ENCODE assay signal across 9 cellular contexts in the genomic region with DNA sequence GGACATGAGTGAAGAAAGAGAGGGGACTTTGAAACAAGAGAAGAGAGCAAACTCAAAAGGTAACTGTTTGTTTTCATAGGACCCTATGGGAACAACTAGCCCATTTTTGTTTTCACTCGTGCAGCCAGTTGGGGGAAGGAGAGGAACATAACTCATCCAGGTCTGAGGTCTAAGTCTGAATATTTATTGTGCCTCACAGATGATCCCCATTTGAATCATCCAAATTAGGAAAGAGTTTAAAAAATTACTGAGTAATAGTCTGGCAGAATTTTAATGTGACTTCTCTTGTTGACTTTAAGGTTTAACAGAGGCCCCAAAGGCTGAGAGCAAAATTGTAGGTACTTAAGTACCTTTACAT. TPM values are rescaled to one million over a fixed set of nuclear protein-coding genes. Genes with fewer than 3 reads are reported as not detected.
DNase-seq lines count a peak whose midpoint lies in the region; ATAC-seq and TF ChIP-seq lines count a peak whose summit lies in the region.
"Had no signal": no experiment of that assay in that cellular context is flagged by ENCODE, and none has a peak within 500 bp of the region (broad histone marks: within the 10 kb centered on the region; RNA-seq: fewer than 3 reads in every experiment).

No MANE protein-coding gene starts in this region.

- H3K27ac Mint-ChIP-seq in activated naive CD4-positive, alpha-beta T cell treated with anti-CD3 and anti-CD28 coated beads, Interleukin-2, amount 50 U/mL, for 72 hours = peak overlapping the region; percentile 90 to 93

- no peak overlapping the region for H3K18ac ChIP-seq in mesenchymal stem cell (ENCODE audit: low read depth in 1 of 2, low read length in 2 of 2)

- H3K27ac ChIP-seq in heart right ventricle (peak overlapping the region in 6 of 10 donors; percentile 36 to 86 (median 64)), mesenchymal stem cell (ENCODE audit: low read length, poor library complexity, severe bottlenecking) (no peak overlapping the region), vagina (peak overlapping the region; percentile 62)

- WGBS in heart right ventricle, 2 donors = 4 to 14% methylated on average over 1 of the region's 1 CpG
- WGBS in mesenchymal stem cell = 0% methylated on average over 1 of the region's 1 CpG

- H3K36me3 ChIP-seq in heart right ventricle (no peaks in the 10 kb centered on the region), mesenchymal stem cell (ENCODE audit: control insufficient read depth in 1 of 2, insufficient read depth in 2 of 2, low read depth in 1 of 2, low read length in 2 of 2) (no peaks in the 10 kb centered on the region), vagina (no peaks in the 10 kb centered on the region)

- no peak overlapping the region for H2BK15ac ChIP-seq in mesenchymal stem cell (ENCODE audit: low read depth, poor library complexity, severe bottlenecking)

- no peak overlapping the region for H2BK120ac ChIP-seq in mesenchymal stem cell (ENCODE audit: low read depth, low read length)

- H3K9me3 Mint-ChIP-seq in activated naive CD4-positive, alpha-beta T cell treated with anti-CD3 and anti-CD28 coated beads, Interleukin-2, amount 50 U/mL, for 72 hours = no peaks in the 10 kb centered on the region

- peak in 4 of 8 donors; percentile 8 to 42 (median 28) for ATAC-seq in heart right ventricle
- ATAC-seq in Right ventricle myocardium inferior = no peak
- peak; percentile 76 to 83 for ATAC-seq in activated naive CD4-positive, alpha-beta T cell treated with anti-CD3 and anti-CD28 coated beads, Interleukin-2, amount 50 U/mL, for 72 hours
- ATAC-seq in GM19324 (IDR thresholded peaks at IDR 0.05; ENCODE audit: low FRiP score, unreplicated experiment) = no peak
- ATAC-seq in HG03280 (IDR thresholded peaks at IDR 0.05; ENCODE audit: unreplicated experiment) = no peak
- ATAC-seq in HG02938 (IDR thresholded peaks at IDR 0.05; ENCODE audit: unreplicated experiment) = no peak

- H3K9me3 ChIP-seq in heart right ventricle = no peaks in the 10 kb centered on the region
- no peaks in the 10 kb centered on the region for H3K9me3 ChIP-seq in mesenchymal stem cell (ENCODE audit: control insufficient read depth, low read length)
- no peaks in the 10 kb centered on the region for H3K9me3 ChIP-seq in vagina

- DNase-seq in heart right ventricle (no peak), Right ventricle myocardium inferior (ENCODE audit: missing footprints) (no peak), mesenchymal stem cell (no peak), vagina (ENCODE audit: extremely low spot score in 2 of 2) (no peak)
- DNase-seq in activated naive CD4-positive, alpha-beta T cell treated with anti-CD3 and anti-CD28 coated beads, Interleukin-2, amount 50 U/mL, for 72 hours (ENCODE audit: low spot score in 2 of 2) = peak in 1 of 2 donors; percentile 27

- H2AK5ac ChIP-seq in mesenchymal stem cell (ENCODE audit: low read length, severe bottlenecking) = no peak overlapping the region

- no peaks in the 10 kb centered on the region for H3K36me3 Mint-ChIP-seq in activated naive CD4-positive, alpha-beta T cell treated with anti-CD3 and anti-CD28 coated beads, Interleukin-2, amount 50 U/mL, for 72 hours

- no peak overlapping the region for H3K23ac ChIP-seq in mesenchymal stem cell (ENCODE audit: low read length in 2 of 2)

- H4K8ac ChIP-seq in mesenchymal stem cell (ENCODE audit: low read length) = no peak overlapping the region

- H2AFZ ChIP-seq in mesenchymal stem cell (ENCODE audit: low read depth, low read length) = no peak overlapping the region

- no peak overlapping the region for H3K14ac ChIP-seq in mesenchymal stem cell (ENCODE audit: low read length in 2 of 2)

- no peaks in the 10 kb centered on the region for H3K79me1 ChIP-seq in mesenchymal stem cell (replicated peaks; ENCODE audit: low read length, poor library complexity, severe bottlenecking)

- H2BK5ac ChIP-seq in mesenchymal stem cell (ENCODE audit: low read depth, low read length, poor library complexity, severe bottlenecking) = no peak overlapping the region

- H2BK12ac ChIP-seq in mesenchymal stem cell (ENCODE audit: low read length in 2 of 2) = no peak overlapping the region

- H4K91ac ChIP-seq in mesenchymal stem cell (ENCODE audit: low read length) = no peak overlapping the region

- TF ChIP-seq POLR2A in vagina (IDR thresholded peaks at IDR 0.05) = no peak

- TF ChIP-seq CTCF in heart right ventricle (IDR thresholded peaks at IDR 0.05) = no peak
- TF ChIP-seq CTCF in vagina (IDR thresholded peaks at IDR 0.05) = no peak

- intact Hi-C loops in heart right ventricle (cut with DNase I) (loop anchor here in 1 of 10 donors (5.0 kb wide), 1 partner anchor 37 kb away; no protein-coding TSS in a partner anchor), Right ventricle myocardium inferior (cut with DNase I) (no loop called here), vagina (cut with DNase I) (no loop called here)

- H3K9ac ChIP-seq in mesenchymal stem cell (ENCODE audit: low read length) = peak overlapping the region; percentile 89

- no peak overlapping the region for H3K4me2 ChIP-seq in mesenchymal stem cell (ENCODE audit: low read length, poor library complexity, severe bottlenecking)

- peak overlapping the region in 3 of 10 donors; percentile 33 to 50 (median 49) for H3K4me3 ChIP-seq in heart right ventricle
- peak overlapping the region in 1 of 2 experiments; percentile 50 for H3K4me3 ChIP-seq in mesenchymal stem cell (ENCODE audit: insufficient read depth in 1 of 2, low read depth in 1 of 2, low read length in 2 of 2)
- H3K4me3 ChIP-seq in vagina = peak overlapping the region; percentile 37 to 38

- no peak overlapping the region for H3K4ac ChIP-seq in mesenchymal stem cell (ENCODE audit: low read depth in 1 of 2, low read length in 2 of 2)

- H3K4me1 ChIP-seq in heart right ventricle = peaks cover 0 to 15% (median 0%) of the 10 kb centered on the region in 9 donors
- no peaks in the 10 kb centered on the region for H3K4me1 ChIP-seq in mesenchymal stem cell (ENCODE audit: control insufficient read depth, insufficient read depth, low read depth, low read length)
- H3K4me1 ChIP-seq in vagina = no peaks in the 10 kb centered on the region

- peaks cover 0 to 8% (median 0%) of the 10 kb centered on the region in 7 donors for H3K27me3 ChIP-seq in heart right ventricle
- H3K27me3 ChIP-seq in mesenchymal stem cell (ENCODE audit: control insufficient read depth in 1 of 2, insufficient read depth in 1 of 2, low read length in 2 of 2) = no peaks in the 10 kb centered on the region
- no peaks in the 10 kb centered on the region for H3K27me3 ChIP-seq in vagina

RNA-seq across cellular contexts. Expression of a gene that starts 10.4 kb away (rescaled TPM):
- total RNA-seq in heart right ventricle (10 to 100 TPM in 5 of 10 donors, 1 to 10 TPM in 5; 4.0 to 17.7 (median 9.5) TPM), Right ventricle myocardium inferior (10.3 TPM), vagina (10.6 TPM)
- polyA plus RNA-seq in heart right ventricle = 1 to 10 TPM; 5.0 to 5.1 TPM
- 1 to 10 TPM in 1 of 2 donors, under 1 TPM in 1; 0.43 to 1.0 TPM for total RNA-seq in activated naive CD4-positive, alpha-beta T cell treated with anti-CD3 and anti-CD28 coated beads, Interleukin-2, amount 50 U/mL, for 72 hours
- polyA plus RNA-seq in mesenchymal stem cell (2013, experiment 1 of 2) = not detected
- polyA plus RNA-seq in mesenchymal stem cell (2013, experiment 2 of 2) = 0.01 TPM
- total RNA-seq: SK-MEL-5 had no signal

Comparison
In these comparisons a context has a peak if more than half of its experiments do, and no peak if none do; other contexts are left out.
1. ATAC-seq: peak in activated naive CD4-positive, alpha-beta T cell treated with anti-CD3 and anti-CD28 coated beads, Interleukin-2, amount 50 U/mL, for 72 hours (2 of 2); none in Right ventricle myocardium inferior (single experiment), GM19324 (single experiment), HG03280 (single experiment) and HG02938 (single experiment).